10 cellular contexts compared by ENCODE assay signal in genomic region chr4:145099653-145100052, GRCh38. TPM values are rescaled to one million over a fixed set of nuclear protein-coding genes. Genes with fewer than 3 reads are reported as not detected.
DNase-seq lines count a peak whose midpoint lies in the region; ATAC-seq, FAIRE-seq and TF ChIP-seq lines count a peak whose summit lies in the region.
"Had no signal": no experiment of that assay in that cellular context is flagged by ENCODE, and none has a peak within 500 bp of the region (broad histone marks: within the 10 kb centered on the region; RNA-seq: fewer than 3 reads in every experiment).

No MANE protein-coding gene starts in this region.

- H3K27me3 ChIP-seq in pancreas = no peaks in the 10 kb centered on the region

- whole genome bisulfite sequencing in pancreas, 2 donors = 16 to 17% methylated on average over 5 of the region's 5 CpGs

- H3K27ac ChIP-seq in pancreas = no peak overlapping the region

- H3K36me3 ChIP-seq in pancreas = peaks cover 0 to 2% (median 0%) of the 10 kb centered on the region in 3 donors

- TF ChIP-seq CTCF in NB4 (IDR thresholded peaks at IDR 0.05; ENCODE audit: low read depth, low read length) = no peak
- TF ChIP-seq CTCF in pancreas (IDR thresholded peaks at IDR 0.05) = no peak

- no peaks in the 10 kb centered on the region for H3K9me3 ChIP-seq in pancreas

- DNase-seq in NB4 (ENCODE audit: low read depth) (peak; percentile 33), dermis blood vessel endothelial cell (peak; percentile 59), pancreas (no peak), RCC 7860 (ENCODE audit: low spot score) (no peak), NCI-H2081 treated with DMSO at 0.1 percent for 48 hours (lab: John Stamatoyannopoulos, UW) (no peak)
- DNase-seq: NCI-H2029, nucleus accumbens had no signal

- peaks cover 0 to 31% (median 12%) of the 10 kb centered on the region in 3 donors for H3K4me1 ChIP-seq in pancreas

- ATAC-seq in pancreas = no peak
- ATAC-seq in GM18517 (IDR thresholded peaks at IDR 0.05; ENCODE audit: unreplicated experiment) = no peak
- ATAC-seq in GM21447 (IDR thresholded peaks at IDR 0.05; ENCODE audit: unreplicated experiment) = no peak

- H3K4me3 ChIP-seq in GM08714 (ENCODE audit: low read length) = peak overlapping the region; percentile 72; the same call in 1 of the 2 replicates
- H3K4me3 ChIP-seq in NB4 (ENCODE audit: low read depth, low read length) = peak overlapping the region; percentile 99
- H3K4me3 ChIP-seq in pancreas = peak overlapping the region in 3 of 4 donors; percentile 75 to 81 (median 79)

- intact Hi-C loops in pancreas (cut with DNase I) = no loop called here

- TF ChIP-seq POLR2A in NB4 (IDR thresholded peaks at IDR 0.05; ENCODE audit: extremely low read depth, insufficient read length) = no peak

- no peak for FAIRE-seq in pancreas (lab: Jason Lieb, UNC)
- FAIRE-seq in RCC 7860 (lab: Jason Lieb, UNC) = no peak

RNA-seq across cellular contexts. Expression of gene ABCE1, which starts 1.5 kb away (rescaled TPM):
- total RNA-seq in dermis blood vessel endothelial cell (197 and 253 TPM in 2 replicates), pancreas (10 to 100 TPM; 25.1 to 51.8 (median 33.3) TPM)
- 10 to 100 TPM in 1 of 2 donors, 1 to 10 TPM in 1; 9.6 to 16.6 TPM for polyA plus RNA-seq in pancreas

RNA-seq across cellular contexts. Expression of gene ANAPC10, which starts 1.7 kb away (rescaled TPM):
- total RNA-seq in dermis blood vessel endothelial cell (27.6 and 35.6 TPM in 2 replicates), pancreas (10 to 100 TPM in 1 of 6 donors, 1 to 10 TPM in 5; 5.8 to 11.0 (median 8.3) TPM)
- 10 to 100 TPM in 1 of 2 donors, 1 to 10 TPM in 1; 5.3 to 11.1 TPM for polyA plus RNA-seq in pancreas

Comparison
In these comparisons a context has a peak if more than half of its experiments do, and no peak if none do; other contexts are left out.
1. DNase-seq: peak in NB4 (single experiment) and dermis blood vessel endothelial cell (single experiment); none in pancreas (0 of 6), RCC 7860 (single experiment) and NCI-H2081 treated with DMSO at 0.1 percent for 48 hours (single experiment).
2. Peak in every context shown above with its lines, with median percentiles within 50 percentile points of each other: H3K4me3 ChIP-seq.